Comparison of ENCODE assay signal across 8 cellular contexts in the genomic region with DNA sequence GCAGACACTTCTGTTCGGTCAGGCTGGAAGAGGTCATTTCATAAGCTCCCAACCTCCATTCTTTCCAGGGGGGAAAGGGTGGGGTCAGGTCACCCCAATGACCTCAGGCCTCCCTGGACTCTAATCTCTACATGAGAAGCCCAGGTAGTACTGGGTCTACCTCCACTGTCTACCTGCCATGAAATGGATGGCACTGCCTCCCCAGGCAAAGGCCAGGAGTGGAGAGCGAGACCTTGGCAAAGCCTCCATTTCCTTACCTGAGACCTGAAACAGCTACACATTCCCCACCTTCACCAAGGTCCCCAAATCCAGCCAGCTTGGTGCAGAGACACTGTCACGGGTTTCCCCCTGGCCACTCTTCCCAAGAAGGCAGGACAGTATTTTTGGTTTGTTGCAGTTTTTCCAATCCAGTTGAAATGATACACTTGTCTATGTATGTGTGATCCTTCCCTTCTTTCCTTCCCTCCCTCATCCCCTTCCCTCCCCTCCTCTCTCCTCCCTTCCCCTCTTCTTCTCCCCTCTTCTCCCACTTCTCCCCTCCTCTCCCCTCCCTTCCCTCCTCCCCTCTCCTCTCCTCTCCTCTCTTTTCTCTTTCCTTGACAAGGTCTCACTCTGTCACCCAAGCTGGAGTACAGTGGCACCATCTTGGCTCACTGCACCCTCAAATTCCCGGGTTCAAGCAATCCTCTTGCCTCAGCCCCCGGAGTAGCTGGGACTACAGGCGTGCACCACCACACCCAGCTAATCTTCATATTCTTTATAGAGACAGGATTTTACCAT. TPM values are rescaled to one million over a fixed set of nuclear protein-coding genes. Genes with fewer than 3 reads are reported as not detected.
A peak's percentile ranks its signal among the peaks of the same experiment; 100 is the strongest.
DNase-seq lines count a peak whose midpoint lies in the region; ATAC-seq and TF ChIP-seq lines count a peak whose summit lies in the region.

No MANE protein-coding gene starts in this region.

- ATAC-seq in DND-41 (ENCODE audit: insufficient read depth, low read depth), result no peak
- no peak for ATAC-seq in HG03108 (IDR thresholded peaks at IDR 0.05; ENCODE audit: unreplicated experiment)
- no peak for ATAC-seq in GM19035 (IDR thresholded peaks at IDR 0.05; ENCODE audit: unreplicated experiment)

- H3K27ac ChIP-seq in DND-41 (ENCODE audit: low read length), result peak overlapping the region; percentile 98
- H3K27ac ChIP-seq in KOPT-K1 (ENCODE audit: low read depth, low read length, poor library complexity, severe bottlenecking), result peak overlapping the region; percentile 73
- H3K27ac ChIP-seq in prostate gland, result peak overlapping the region; percentile 72 to 96

- intact Hi-C loops in dendritic cell treated with granulocyte-macrophage colony-stimulating factor and Interleukin-4, amounts not matched to agents 40 ng/mL and 50 ng/mL, for 4 days (cut with micrococcal nuclease), result no loop called here
- intact Hi-C loops in prostate gland (cut with DNase I), result no loop called here

- H3K4me1 ChIP-seq in DND-41 (ENCODE audit: insufficient read depth, low read length) (peaks cover 76% of the 10 kb centered on the region), prostate gland (replicated peaks) (peaks cover 55% of the 10 kb centered on the region)

- peak overlapping the region; percentile 58 for H3K9ac ChIP-seq in DND-41 (ENCODE audit: low read depth, low read length)

- no peaks in the 10 kb centered on the region for H3K27me3 ChIP-seq in DND-41 (ENCODE audit: insufficient read depth, low read length, poor library complexity)
- no peaks in the 10 kb centered on the region for H3K27me3 ChIP-seq in prostate gland (replicated peaks; ENCODE audit: insufficient read depth)

- H3K4me3 ChIP-seq in DND-41 (ENCODE audit: low read depth in 1 of 2, low read length in 2 of 2) (peak overlapping the region in 1 of 2 experiments; percentile 40; a peak in 1 of 4 replicates), prostate gland (no peak overlapping the region)

- H3K36me3 Mint-ChIP-seq in dendritic cell treated with granulocyte-macrophage colony-stimulating factor and Interleukin-4, amounts not matched to agents 40 ng/mL and 50 ng/mL, for 4 days (ENCODE audit: low read depth), result no peaks in the 10 kb centered on the region

- no peaks in the 10 kb centered on the region for H3K9me3 ChIP-seq in DND-41 (ENCODE audit: insufficient read depth, low read length, severe bottlenecking)
- no peaks in the 10 kb centered on the region for H3K9me3 ChIP-seq in KOPT-K1 (ENCODE audit: insufficient read depth, low read length, poor library complexity, severe bottlenecking)
- H3K9me3 ChIP-seq in prostate gland, result no peaks in the 10 kb centered on the region

- no peak overlapping the region for H3K4me3 Mint-ChIP-seq in dendritic cell treated with granulocyte-macrophage colony-stimulating factor and Interleukin-4, amounts not matched to agents 40 ng/mL and 50 ng/mL, for 4 days

- TF ChIP-seq CTCF in DND-41 (IDR thresholded peaks at IDR 0.05; ENCODE audit: borderline replicate concordance, extremely low read depth, low read length, poor library complexity, severe bottlenecking) (no peak), prostate gland (IDR thresholded peaks at IDR 0.05) (no peak)

- TF ChIP-seq POLR2A in prostate gland (IDR thresholded peaks at IDR 0.05), result no peak

- H3K36me3 ChIP-seq in DND-41 (ENCODE audit: insufficient read depth, low read length), result no peaks in the 10 kb centered on the region
- no peaks in the 10 kb centered on the region for H3K36me3 ChIP-seq in KOPT-K1 (ENCODE audit: insufficient read depth, low read length)
- no peaks in the 10 kb centered on the region for H3K36me3 ChIP-seq in prostate gland

- no peaks in the 10 kb centered on the region for H3K9me3 Mint-ChIP-seq in dendritic cell treated with granulocyte-macrophage colony-stimulating factor and Interleukin-4, amounts not matched to agents 40 ng/mL and 50 ng/mL, for 4 days

- no peaks in the 10 kb centered on the region for H3K79me2 ChIP-seq in DND-41 (ENCODE audit: insufficient read depth, low read length)

- 74% methylated on average over 6 of the region's 6 CpGs for WGBS in prostate gland

- peaks cover 81% of the 10 kb centered on the region for H3K4me1 Mint-ChIP-seq in dendritic cell treated with granulocyte-macrophage colony-stimulating factor and Interleukin-4, amounts not matched to agents 40 ng/mL and 50 ng/mL, for 4 days (ENCODE audit: low read depth)

- DNase-seq in DND-41 (no peak), prostate gland (ENCODE audit: low spot score) (no peak), NCI-H146 treated with DMSO at 0.1 percent for 48 hours (lab: John Stamatoyannopoulos, UW; ENCODE audit: unreplicated experiment) (no peak), NCI-H128 (lab: John Stamatoyannopoulos, UW; ENCODE audit: unreplicated experiment) (no peak)

- peak overlapping the region; percentile 60 for H3K27ac Mint-ChIP-seq in dendritic cell treated with granulocyte-macrophage colony-stimulating factor and Interleukin-4, amounts not matched to agents 40 ng/mL and 50 ng/mL, for 4 days

- no peak overlapping the region for H2AFZ ChIP-seq in DND-41 (ENCODE audit: low read depth, low read length)

- no peaks in the 10 kb centered on the region for H3K27me3 Mint-ChIP-seq in dendritic cell treated with granulocyte-macrophage colony-stimulating factor and Interleukin-4, amounts not matched to agents 40 ng/mL and 50 ng/mL, for 4 days

- H3K4me2 ChIP-seq in DND-41 (ENCODE audit: insufficient read depth, low read length), result peak overlapping the region; percentile 57

- H4K20me1 ChIP-seq in DND-41 (ENCODE audit: insufficient read depth, low read length), result no peaks in the 10 kb centered on the region

RNA-seq across cellular contexts. Expression of a gene that starts 16.1 kb away (rescaled TPM):
- total RNA-seq in prostate gland, result 100 to 1,000 TPM in 1 of 2 donors, 10 to 100 TPM in 1; 91.0 to 131 TPM

RNA-seq across cellular contexts. Expression of a gene that starts 29.5 kb away (rescaled TPM):
- total RNA-seq in prostate gland, result 10 to 100 TPM; 40.8 to 95.9 TPM
